In genomic region chr6:136822379-136823127, GRCh38 we compare ENCODE assay signal across 8 cellular contexts. TPM values are rescaled to one million over a fixed set of nuclear protein-coding genes. Genes with fewer than 3 reads are reported as not detected.
A peak's percentile ranks its signal among the peaks of the same experiment; 100 is the strongest.
DNase-seq lines count a peak whose midpoint lies in the region; ATAC-seq and TF ChIP-seq lines count a peak whose summit lies in the region.

Gene PEX7 (plus strand): TSS chr6:136822592. CDS start chr6:136822666, 74 bp downstream.

- TF ChIP-seq POLR2A in GM18505 (IDR thresholded peaks at IDR 0.05; ENCODE audit: borderline replicate concordance, extremely low read depth, insufficient read depth, insufficient read length), result peak; percentile 78

- H3K27me3 ChIP-seq in hepatocyte (peaks cover 4% of the 10 kb centered on the region), rectal smooth muscle tissue (ENCODE audit: control insufficient read depth, insufficient read depth, low read length) (no peaks in the 10 kb centered on the region), aorta (ENCODE audit: control insufficient read depth in 1 of 2, insufficient read depth in 2 of 2, low read length in 1 of 2) (no peaks in the 10 kb centered on the region)

- peak within 1 kb of the TSS; percentile 74 for H3K9ac ChIP-seq in rectal smooth muscle tissue (ENCODE audit: low read length)

- H3K36me3 ChIP-seq in hepatocyte (replicated peaks; ENCODE audit: insufficient read depth, low read depth), result no peaks in the 10 kb centered on the region
- no peaks in the 10 kb centered on the region for H3K36me3 ChIP-seq in rectal smooth muscle tissue (ENCODE audit: control insufficient read depth, insufficient read depth, low read length)
- peaks cover 0 to 4% of the 10 kb centered on the region in 2 donors for H3K36me3 ChIP-seq in aorta (ENCODE audit: control insufficient read depth in 1 of 2, insufficient read depth in 2 of 2, low read length in 1 of 2)

- H3K9me2 ChIP-seq in hepatocyte (replicated peaks; ENCODE audit: insufficient read depth), result no peaks in the 10 kb centered on the region

- H3K27ac ChIP-seq in hepatocyte (peak within 1 kb of the TSS; percentile 93), rectal smooth muscle tissue (ENCODE audit: low read depth, low read length) (peak within 1 kb of the TSS; percentile 93), aorta (ENCODE audit: low read depth in 1 of 2, low read length in 2 of 2) (peak within 1 kb of the TSS in 1 of 2 donors; percentile 91)

- H3K79me2 ChIP-seq in hepatocyte, result peaks cover 6% of the 10 kb centered on the region

- H3K9me3 ChIP-seq in hepatocyte (ENCODE audit: low read depth), result no peaks in the 10 kb centered on the region
- no peaks in the 10 kb centered on the region for H3K9me3 ChIP-seq in aorta (ENCODE audit: control insufficient read depth, low read length)

- TF ChIP-seq CTCF in astrocyte of the cerebellum (IDR thresholded peaks at IDR 0.05; ENCODE audit: low read depth, low read length, missing control alignments), result peak; percentile 65
- peak; percentile 70 for TF ChIP-seq CTCF in hepatocyte (IDR thresholded peaks at IDR 0.05; ENCODE audit: poor library complexity)

- intact Hi-C loops in aorta (cut with DNase I), result loop anchor here (2.0 to 10.0 kb wide), 2 partner anchors 30 to 392 kb away; partner anchors contain the start of genes IFNGR1 (in 1 of the 2) and MAP3K5 (in 1 of the 2)

- H3K4me1 ChIP-seq in hepatocyte (ENCODE audit: insufficient read depth), result no peaks in the 10 kb centered on the region
- peaks cover 4% of the 10 kb centered on the region for H3K4me1 ChIP-seq in rectal smooth muscle tissue (ENCODE audit: control insufficient read depth, insufficient read depth, low read length)
- no peaks in the 10 kb centered on the region for H3K4me1 ChIP-seq in aorta (ENCODE audit: control insufficient read depth in 1 of 2, insufficient read depth in 2 of 2, low read length in 2 of 2)

- H3K4me3 ChIP-seq in astrocyte of the cerebellum (ENCODE audit: low read depth, low read length), result peak within 1 kb of the TSS; percentile 62
- peak within 1 kb of the TSS; percentile 45 for H3K4me3 ChIP-seq in hepatocyte
- H3K4me3 ChIP-seq in rectal smooth muscle tissue (ENCODE audit: low read length), result peak within 1 kb of the TSS; percentile 95
- H3K4me3 ChIP-seq in aorta (ENCODE audit: low read length in 2 of 2), result peak within 1 kb of the TSS; percentile 43 to 89

- peak within 1 kb of the TSS; percentile 82 for H3K4me2 ChIP-seq in hepatocyte

- no peaks in the 10 kb centered on the region for H4K20me1 ChIP-seq in hepatocyte (ENCODE audit: insufficient read depth, poor library complexity, severe bottlenecking)

- in situ Hi-C loops in astrocyte of the cerebellum (cut with HindIII; ENCODE audit: low sequenced_read_pairs), result no loop called here

- peak; percentile 95 for ATAC-seq in GM18505 (IDR thresholded peaks at IDR 0.05; ENCODE audit: unreplicated experiment)
- ATAC-seq in HG02970 (IDR thresholded peaks at IDR 0.05; ENCODE audit: low FRiP score, unreplicated experiment), result peak; percentile 95
- ATAC-seq in aorta (ENCODE audit: low FRiP score), result peak; percentile 96

- peak within 1 kb of the TSS; percentile 95 for H2AFZ ChIP-seq in hepatocyte

- WGBS in hepatocyte (ENCODE audit: low lambda C conversion rate, missing lambda C conversion rate), result 5% methylated on average over 33 of the region's 78 CpGs
- 1% methylated on average over 72 to 78 of the region's 78 CpGs for WGBS in aorta, 2 donors

- DNase-seq in NCI-H187 (lab: John Stamatoyannopoulos, UW) (peak; percentile 69 to 74), T-helper 22 cell (ENCODE audit: low read depth) (peak; percentile 83), astrocyte of the cerebellum (ENCODE audit: low read depth) (peak; percentile 82), hepatocyte (ENCODE audit: low spot score) (peak; percentile 92), aorta (peak; percentile 94 to 95)

RNA-seq across cellular contexts. Expression of gene PEX7, which starts in this region (rescaled TPM):
- total RNA-seq in hepatocyte (15.6 and 19.5 TPM in 2 replicates), aorta (1 to 10 TPM; 4.2 to 5.5 TPM)
- polyA plus RNA-seq in hepatocyte (9.6 and 12.1 TPM in 2 replicates), aorta (1 to 10 TPM; 4.9 to 5.8 TPM)

Comparison
In these comparisons a context has a peak if more than half of its experiments do, and no peak if none do; other contexts are left out.
1. H3K4me3 ChIP-seq: peak in every context shown above with its lines; median percentile 95 in rectal smooth muscle tissue; 66 in aorta; 62 in astrocyte of the cerebellum; 45 in hepatocyte.